ENCODE assay signal across 21 cellular contexts in the genomic region with DNA sequence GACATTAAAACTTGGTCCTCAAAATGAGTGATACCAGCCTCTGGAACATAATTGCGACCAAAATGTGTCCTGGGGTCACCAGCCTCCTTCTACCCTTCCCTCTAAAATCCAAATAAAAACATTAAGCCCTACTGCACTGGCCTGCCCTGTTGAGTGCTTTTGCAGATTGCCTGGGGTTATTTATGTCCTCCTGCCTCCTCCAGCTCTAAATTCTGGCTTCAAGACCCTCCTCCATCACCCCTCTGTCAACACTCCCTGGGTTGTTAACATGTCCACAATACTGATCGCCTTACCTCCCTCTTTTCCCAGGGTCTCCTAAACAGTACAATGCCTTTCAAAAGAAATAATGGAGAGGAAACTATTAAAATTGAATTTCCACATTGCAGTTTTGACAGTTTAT.
"Had no signal": no experiment of that assay in that cellular context is flagged by ENCODE, and none has a peak within 500 bp of the region (broad histone marks: within the 10 kb centered on the region; RNA-seq: fewer than 3 reads in every experiment).

No MANE protein-coding gene starts in this region.

- H3K36me3 ChIP-seq: gastrocnemius medialis, left ventricle myocardium inferior, ovary, suprapubic skin, transverse colon, uterus had no signal

- H3K4me3 Mint-ChIP-seq: activated naive CD4-positive, alpha-beta T cell treated with anti-CD3 and anti-CD28 coated beads, Interleukin-2, amount 50 U/mL, for 24 hours; activated T-cell treated with anti-CD3 and anti-CD28 coated beads, Interleukin-2, amount 50 U/mL, for 72 hours; stimulated activated naive CD8-positive, alpha-beta T cell treated with anti-CD3 and anti-CD28 coated beads, Interleukin-15, amount 100 ng/mL, for 72 hours had no signal

- H3K4me1 ChIP-seq: psoas muscle, uterus had no signal

- ATAC-seq: activated CD4-positive, CD25-positive, alpha-beta regulatory T cell treated with anti-CD3 and anti-CD28 coated beads, Interleukin-2, amount 50 U/mL, for 24 hours; activated T-cell treated with anti-CD3 and anti-CD28 coated beads, Interleukin-2, amount 50 U/mL, for 72 hours; esophagus mucosa; gastrocnemius medialis; psoas muscle; right cardiac atrium; stimulated activated naive CD8-positive, alpha-beta T cell treated with anti-CD3 and anti-CD28 coated beads, Interleukin-15, amount 100 ng/mL, for 72 hours had no signal

- H3K9me3 Mint-ChIP-seq: activated naive CD4-positive, alpha-beta T cell treated with anti-CD3 and anti-CD28 coated beads, Interleukin-2, amount 50 U/mL, for 24 hours had no signal

- DNase-seq: activated CD4-positive, alpha-beta T cell treated with anti-CD3 and anti-CD28 coated beads, Interleukin-2, amount 50 U/mL, for 4 hours; activated gamma-delta T cell; activated T-cell treated with anti-CD3 and anti-CD28 coated beads, Interleukin-2, amount 50 U/mL, for 72 hours; effector CD8-positive, alpha-beta T cell; gastrocnemius medialis; head of caudate nucleus; kidney; left ventricle myocardium inferior; mammary epithelial cell; ovary; psoas muscle; right cardiac atrium; stimulated activated CD4-positive, alpha-beta T cell treated with anti-CD3 and anti-CD28 coated beads, Interleukin-2, amount 100 ng/mL, for 24 hours; stimulated activated naive CD8-positive, alpha-beta T cell treated with anti-CD3 and anti-CD28 coated beads, Interleukin-15, amount 100 ng/mL, for 72 hours; T1000; transverse colon; uterus had no signal

- H3K27me3 Mint-ChIP-seq: activated naive CD4-positive, alpha-beta T cell treated with anti-CD3 and anti-CD28 coated beads, Interleukin-2, amount 50 U/mL, for 24 hours; stimulated activated naive CD8-positive, alpha-beta T cell treated with anti-CD3 and anti-CD28 coated beads, Interleukin-15, amount 100 ng/mL, for 72 hours had no signal

- H3K4me3 ChIP-seq: gastrocnemius medialis, left ventricle myocardium inferior, ovary, psoas muscle, suprapubic skin, transverse colon, uterus had no signal

- H3K27me3 ChIP-seq: gastrocnemius medialis, ovary, suprapubic skin, transverse colon, uterus had no signal

- H3K27ac Mint-ChIP-seq: activated naive CD4-positive, alpha-beta T cell treated with anti-CD3 and anti-CD28 coated beads, Interleukin-2, amount 50 U/mL, for 24 hours had no signal

- H3K27ac ChIP-seq: gastrocnemius medialis, left ventricle myocardium inferior, ovary, psoas muscle, suprapubic skin, transverse colon, uterus had no signal

- H3K9me3 ChIP-seq: gastrocnemius medialis, left ventricle myocardium inferior, ovary, psoas muscle, suprapubic skin, transverse colon, uterus had no signal
